ENCODE assay signal across 5 cellular contexts in the genomic region with DNA sequence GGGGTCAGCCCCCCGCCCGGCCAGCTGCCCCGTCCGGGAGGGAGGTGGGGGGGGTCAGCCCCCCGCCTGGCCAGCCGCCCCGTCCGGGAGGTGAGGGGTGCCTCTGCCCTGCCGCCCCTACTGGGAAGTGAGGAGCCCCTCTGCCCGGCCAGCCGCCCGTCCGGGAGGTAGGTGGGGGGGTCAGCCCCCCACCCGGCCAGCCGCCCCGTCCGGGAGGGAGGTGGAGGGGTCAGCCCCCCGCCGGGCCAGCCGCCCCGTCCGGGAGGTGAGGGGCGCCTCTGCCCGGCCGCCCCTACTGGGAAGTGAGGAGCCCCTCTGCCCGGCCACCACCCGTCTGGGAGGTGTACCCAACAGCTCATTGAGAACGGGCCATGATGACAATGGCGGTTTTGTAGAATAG. TPM values are rescaled to one million over a fixed set of nuclear protein-coding genes. Genes with fewer than 3 reads are reported as not detected.
"Had no signal": no experiment of that assay in that cellular context is flagged by ENCODE, and none has a peak within 500 bp of the region (broad histone marks: within the 10 kb centered on the region; RNA-seq: fewer than 3 reads in every experiment).

No MANE protein-coding gene starts in this region.

RNA-seq across cellular contexts. Expression of a gene that starts 21.0 kb away (rescaled TPM):
- total RNA-seq: PC-3, PC-9, SJSA1 had no signal

RNA-seq across cellular contexts. Expression of a gene that starts 42.0 kb away (rescaled TPM):
- total RNA-seq: PC-3, RPMI7951, SK-MEL-5 had no signal

RNA-seq across cellular contexts. Expression of a gene that starts 57.8 kb away (rescaled TPM):
- total RNA-seq: RPMI7951 had no signal
